1 cellular context compared by ENCODE assay signal in the genomic region with DNA sequence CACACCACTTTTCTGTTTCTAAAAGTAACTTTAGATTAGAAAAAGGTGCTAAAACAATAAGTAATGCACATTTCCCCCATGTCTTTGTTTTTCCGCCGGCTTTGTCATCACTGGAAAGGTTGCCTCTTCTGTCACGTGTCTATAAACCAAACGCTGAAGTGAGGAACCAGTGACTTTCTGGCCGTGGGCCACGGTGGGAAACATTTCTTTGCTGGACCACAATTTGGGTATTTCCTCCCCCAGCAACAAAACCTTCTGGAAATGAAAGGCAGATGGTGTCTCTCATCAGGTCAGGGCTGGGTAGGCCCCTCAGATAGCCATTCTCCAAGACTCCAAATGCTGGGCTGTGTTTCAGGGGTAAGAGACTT.
TF ChIP-seq lines count a peak whose summit lies in the region.

No MANE protein-coding gene starts in this region.

TF ChIP-seq in IMR-90, 13 proteins besides CTCF, POLR2A, EP300 and RAD21 (continued from another document):
- TF ChIP-seq, protein P1, sequence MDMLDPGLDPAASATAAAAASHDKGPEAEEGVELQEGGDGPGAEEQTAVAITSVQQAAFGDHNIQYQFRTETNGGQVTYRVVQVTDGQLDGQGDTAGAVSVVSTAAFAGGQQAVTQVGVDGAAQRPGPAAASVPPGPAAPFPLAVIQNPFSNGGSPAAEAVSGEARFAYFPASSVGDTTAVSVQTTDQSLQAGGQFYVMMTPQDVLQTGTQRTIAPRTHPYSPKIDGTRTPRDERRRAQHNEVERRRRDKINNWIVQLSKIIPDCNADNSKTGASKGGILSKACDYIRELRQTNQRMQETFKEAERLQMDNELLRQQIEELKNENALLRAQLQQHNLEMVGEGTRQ (IDR thresholded peaks at IDR 0.05; ENCODE audit: low read depth, low read length): no peak
- TF ChIP-seq BHLHE40 (IDR thresholded peaks at IDR 0.05; ENCODE audit: low read depth, low read length) (no peak), SMC3 (IDR thresholded peaks at IDR 0.05; ENCODE audit: low read depth, low read length) (no peak)
